9 cellular contexts compared by ENCODE assay signal in the genomic region with DNA sequence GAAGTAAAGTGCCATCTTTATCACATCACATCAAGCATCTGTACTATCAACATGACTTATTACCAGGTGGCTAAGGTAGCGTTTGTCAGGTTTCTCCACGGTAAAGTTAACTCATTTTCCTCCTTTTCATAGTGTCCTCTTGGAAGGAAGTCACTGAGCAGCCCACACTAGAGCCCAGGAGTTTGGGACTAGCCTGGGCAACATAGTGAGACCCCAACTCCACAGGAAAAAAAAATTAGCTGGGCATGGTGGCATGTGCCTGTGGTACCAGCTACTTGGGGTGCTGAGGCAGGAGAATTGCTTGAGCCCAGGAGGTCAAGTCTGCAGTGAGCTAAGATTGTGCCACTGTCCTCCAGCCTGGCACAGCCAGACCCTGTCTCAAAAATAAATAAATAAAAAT.
"Had no signal": no experiment of that assay in that cellular context is flagged by ENCODE, and none has a peak within 500 bp of the region (broad histone marks: within the 10 kb centered on the region; RNA-seq: fewer than 3 reads in every experiment).

No MANE protein-coding gene starts in this region.

- H3K27ac ChIP-seq: dorsolateral prefrontal cortex, thyroid gland had no signal

- H3K36me3 ChIP-seq: thyroid gland had no signal

- H3K9me3 ChIP-seq: thyroid gland had no signal

- H3K4me3 ChIP-seq: dorsolateral prefrontal cortex, thyroid gland had no signal

- H3K4me3 Mint-ChIP-seq: activated naive CD4-positive, alpha-beta T cell treated with anti-CD3 and anti-CD28 coated beads, Interleukin-2, amount 50 U/mL, for 24 hours; neural crest cell had no signal

- H3K9me3 Mint-ChIP-seq: activated naive CD4-positive, alpha-beta T cell treated with anti-CD3 and anti-CD28 coated beads, Interleukin-2, amount 50 U/mL, for 24 hours; activated T-helper 2 cell treated with anti-CD3 and anti-CD28 coated beads, Interferon-gamma antibody, Interleukin-2, Interleukin-4, amounts not matched to agents 10 μg/mL and 5 μg/mL and 100 μg/mL, durations not matched to agents 14 hours and 24 hours and 36 hours had no signal

- H3K36me3 Mint-ChIP-seq: activated naive CD4-positive, alpha-beta T cell treated with anti-CD3 and anti-CD28 coated beads, Interleukin-2, amount 50 U/mL, for 24 hours had no signal

- H3K27me3 ChIP-seq: dorsolateral prefrontal cortex, thyroid gland had no signal

- DNase-seq: activated CD4-positive, alpha-beta T cell treated with anti-CD3 and anti-CD28 coated beads for 4 hours; activated T-cell treated with anti-CD3 and anti-CD28 coated beads for 4 hours; dorsolateral prefrontal cortex; stimulated activated CD4-positive, alpha-beta T cell treated with anti-CD3 and anti-CD28 coated beads, Interleukin-4, amount 100 ng/mL, for 1 hour; T1000; thyroid gland had no signal

- H3K27ac Mint-ChIP-seq: activated naive CD4-positive, alpha-beta T cell treated with anti-CD3 and anti-CD28 coated beads, Interleukin-2, amount 50 U/mL, for 24 hours; activated T-helper 2 cell treated with anti-CD3 and anti-CD28 coated beads, Interferon-gamma antibody, Interleukin-2, Interleukin-4, amounts not matched to agents 10 μg/mL and 5 μg/mL and 100 μg/mL, durations not matched to agents 14 hours and 24 hours and 36 hours had no signal

- H3K27me3 Mint-ChIP-seq: activated naive CD4-positive, alpha-beta T cell treated with anti-CD3 and anti-CD28 coated beads, Interleukin-2, amount 50 U/mL, for 24 hours had no signal
